In genomic region chr13:26253787-26254582, GRCh38 we compare ENCODE assay signal across 8 cellular contexts. TPM values are rescaled to one million over a fixed set of nuclear protein-coding genes. Genes with fewer than 3 reads are reported as not detected.
DNase-seq lines count a peak whose midpoint lies in the region; ATAC-seq and TF ChIP-seq lines count a peak whose summit lies in the region.

CDK8 (plus strand) TSS chr13:26254129; CDS start chr13:26254642, 513 bp downstream.

- peak within 1 kb of the TSS; percentile 98 for H3K4me2 ChIP-seq in fibroblast of lung (ENCODE audit: extremely low read depth, insufficient read depth, low read length)

- peaks cover 34% of the 10 kb centered on the region for H3K79me2 ChIP-seq in fibroblast of lung (ENCODE audit: control insufficient read depth, insufficient read depth, low read length)

- H3K36me3 ChIP-seq in fibroblast of lung (ENCODE audit: control insufficient read depth, insufficient read depth, low read length) = no peaks in the 10 kb centered on the region
- H3K36me3 ChIP-seq in naive thymus-derived CD4-positive, alpha-beta T cell (ENCODE audit: control insufficient read depth in 2 of 3, insufficient read depth in 3 of 3, low read length in 3 of 3) = peaks cover 0 to 7% (median 0%) of the 10 kb centered on the region in 3 experiments

- peak within 1 kb of the TSS; percentile 82 to 93 (median 90) for H3K27ac Mint-ChIP-seq in naive thymus-derived CD4-positive, alpha-beta T cell
- peak within 1 kb of the TSS; percentile 91 for H3K27ac Mint-ChIP-seq in stimulated activated memory B cell treated with anti-CD40 and anti-IgM and Interleukin-4, amounts not matched to agents 10 μg/mL and 1 μg/mL and 100 μg/mL, for 72 hours

- peak within 1 kb of the TSS; percentile 69 for H3K9ac ChIP-seq in fibroblast of lung (ENCODE audit: insufficient read depth, low read length)

- CTCF ChIA-PET in naive thymus-derived CD4-positive, alpha-beta T cell (lab: Charles Lee) = interaction anchor here (0.6 to 2.7 kb wide), 2 partner anchors 69 to 247 kb away, joined by 3 to 9 read pairs; no protein-coding TSS in a partner anchor

- peaks cover 8% of the 10 kb centered on the region for H3K27me3 ChIP-seq in fibroblast of lung (ENCODE audit: control insufficient read depth, insufficient read depth, low read length)
- no peaks in the 10 kb centered on the region for H3K27me3 ChIP-seq in naive thymus-derived CD4-positive, alpha-beta T cell (ENCODE audit: control insufficient read depth in 2 of 2, insufficient read depth in 2 of 2, low read length in 2 of 2)

- peaks cover 2% of the 10 kb centered on the region for H3K4me1 ChIP-seq in fibroblast of lung (ENCODE audit: control insufficient read depth, extremely low read depth, insufficient read depth, low read length)
- H3K4me1 ChIP-seq in naive thymus-derived CD4-positive, alpha-beta T cell (ENCODE audit: control insufficient read depth in 2 of 2, insufficient read depth in 2 of 2, low read length in 2 of 2) = peaks cover 17% of the 10 kb centered on the region in 2 donors

- H3K4me3 ChIP-seq in LNCaP clone FGC (ENCODE audit: low read depth, low read length) (peak within 1 kb of the TSS; percentile 73), fibroblast of lung (replicated peaks in 1 of 4; ENCODE audit: control extremely low read depth in 1 of 4, insufficient read depth in 1 of 4, low read depth in 3 of 4, low read length in 4 of 4) (peak within 1 kb of the TSS; percentile 76 to 90 (median 84))
- peak within 1 kb of the TSS; percentile 95 for H3K4me3 ChIP-seq in naive thymus-derived CD4-positive, alpha-beta T cell (ENCODE audit: low read length)

- H3K36me3 Mint-ChIP-seq in naive thymus-derived CD4-positive, alpha-beta T cell = no peaks in the 10 kb centered on the region
- H3K36me3 Mint-ChIP-seq in stimulated activated memory B cell treated with anti-CD40 and anti-IgM and Interleukin-4, amounts not matched to agents 10 μg/mL and 1 μg/mL and 100 μg/mL, for 72 hours = no peaks in the 10 kb centered on the region

- POLR2A ChIA-PET in naive thymus-derived CD4-positive, alpha-beta T cell (lab: Charles Lee) = interaction anchor here (0.7 to 4.1 kb wide), 3 partner anchors 32 to 68 kb away, joined by 3 to 41 read pairs (median 4); partner anchors contain the start of gene RNF6

- TF ChIP-seq CTCF in LNCaP clone FGC (IDR thresholded peaks at IDR 0.05; ENCODE audit: control insufficient read depth, extremely low read depth, insufficient read depth) (no peak), fibroblast of lung (conservative IDR thresholded peaks at IDR 0.05 in 1 of 2, IDR thresholded peaks at IDR 0.05 in 1 of 2; ENCODE audit: low read depth in 1 of 2, low read length in 2 of 2) (no peak)

- H4K20me1 ChIP-seq in fibroblast of lung (ENCODE audit: control insufficient read depth, extremely low read depth, insufficient read depth, low read length) = no peaks in the 10 kb centered on the region

- peaks cover 25 to 50% (median 41%) of the 10 kb centered on the region in 7 donors for H3K4me1 Mint-ChIP-seq in naive thymus-derived CD4-positive, alpha-beta T cell
- peaks cover 29% of the 10 kb centered on the region for H3K4me1 Mint-ChIP-seq in stimulated activated memory B cell treated with anti-CD40 and anti-IgM and Interleukin-4, amounts not matched to agents 10 μg/mL and 1 μg/mL and 100 μg/mL, for 72 hours

- H3K27me3 Mint-ChIP-seq in naive thymus-derived CD4-positive, alpha-beta T cell = peaks cover 0 to 2% (median 0%) of the 10 kb centered on the region in 5 donors
- H3K27me3 Mint-ChIP-seq in stimulated activated memory B cell treated with anti-CD40 and anti-IgM and Interleukin-4, amounts not matched to agents 10 μg/mL and 1 μg/mL and 100 μg/mL, for 72 hours = no peaks in the 10 kb centered on the region

- H3K9me3 Mint-ChIP-seq in naive thymus-derived CD4-positive, alpha-beta T cell = peaks cover 0 to 2% (median 0%) of the 10 kb centered on the region in 11 donors
- H3K9me3 Mint-ChIP-seq in stimulated activated memory B cell treated with anti-CD40 and anti-IgM and Interleukin-4, amounts not matched to agents 10 μg/mL and 1 μg/mL and 100 μg/mL, for 72 hours = no peaks in the 10 kb centered on the region

- H3K9me3 ChIP-seq in fibroblast of lung (ENCODE audit: control insufficient read depth, insufficient read depth, low read depth, low read length) = no peaks in the 10 kb centered on the region
- no peaks in the 10 kb centered on the region for H3K9me3 ChIP-seq in naive thymus-derived CD4-positive, alpha-beta T cell (ENCODE audit: control insufficient read depth in 2 of 3, low read length in 3 of 3)

- DNase-seq in EL (peak; percentile 90), H4 (ENCODE audit: low spot score) (peak; percentile 78), LNCaP clone FGC (ENCODE audit: low read depth) (peak; percentile 79), RPMI8226 (peak; percentile 90), fibroblast of lung (ENCODE audit: low read depth in 2 of 2) (peak; percentile 93 to 95)
- peak; percentile 75 to 76 for DNase-seq in activated T-helper 1 cell treated with anti-CD3 and anti-CD28 coated beads, Interleukin-2, amount 50 U/mL, for 16 hours (ENCODE audit: low read depth in 1 of 2, low spot score in 1 of 2)
- peak; percentile 83 to 95 (median 93) for DNase-seq in naive thymus-derived CD4-positive, alpha-beta T cell

- H2AFZ ChIP-seq in fibroblast of lung (ENCODE audit: low read length) = peak within 1 kb of the TSS; percentile 98

- peak within 1 kb of the TSS; percentile 83 to 98 (median 94) for H3K4me3 Mint-ChIP-seq in naive thymus-derived CD4-positive, alpha-beta T cell
- peak within 1 kb of the TSS; percentile 87 for H3K4me3 Mint-ChIP-seq in stimulated activated memory B cell treated with anti-CD40 and anti-IgM and Interleukin-4, amounts not matched to agents 10 μg/mL and 1 μg/mL and 100 μg/mL, for 72 hours

- intact Hi-C loops in naive thymus-derived CD4-positive, alpha-beta T cell (cut with micrococcal nuclease) = loop anchor here (1.0 to 10.0 kb wide), 15 partner anchors 33 to 1999 kb away; partner anchors contain the start of genes NUP58 (in 2 of the 2), RPL21 (in 2 of the 2), USP12 (in 2 of the 2) and MTIF3 (in 1 of the 2)

- H3K27ac ChIP-seq in fibroblast of lung (ENCODE audit: insufficient read depth, low read length) = peak within 1 kb of the TSS; percentile 83
- peak within 1 kb of the TSS; percentile 85 for H3K27ac ChIP-seq in naive thymus-derived CD4-positive, alpha-beta T cell (ENCODE audit: low read depth, low read length)

- ATAC-seq in naive thymus-derived CD4-positive, alpha-beta T cell = peak; percentile 92
- peak; percentile 96 for ATAC-seq in stimulated activated memory B cell treated with anti-CD40 and anti-IgM and Interleukin-4, amounts not matched to agents 10 μg/mL and 1 μg/mL and 100 μg/mL, for 72 hours

RNA-seq across cellular contexts. Expression of gene CDK8, which starts in this region (rescaled TPM):
- total RNA-seq in H4 (2014; rRNA removed; shearing (Covaris generic)) = 11.0 and 14.7 TPM in 2 replicates
- 19.7 and 20.5 TPM in 2 replicates for total RNA-seq in fibroblast of lung
- 17.7 and 18.3 TPM in 2 replicates for polyA plus RNA-seq in fibroblast of lung
- polyA plus RNA-seq in fibroblast of lung (2012) = 9.9 TPM in 2 replicates
- 9.5 and 33.1 TPM in 2 replicates for polyA minus RNA-seq in fibroblast of lung (ENCODE audit: low replicate concordance)
- total RNA-seq in naive thymus-derived CD4-positive, alpha-beta T cell = 10 to 100 TPM in 4 of 5 experiments, 1 to 10 TPM in 1; 9.0 to 14.0 (median 11.6) TPM
- polyA plus RNA-seq in naive thymus-derived CD4-positive, alpha-beta T cell = 1 to 10 TPM; 5.5 to 5.9 TPM

Comparison
In these comparisons a context has a peak if more than half of its experiments do, and no peak if none do; other contexts are left out.
1. Peak in every context shown above with its lines: DNase-seq, ATAC-seq, H3K4me3 ChIP-seq and H3K27ac ChIP-seq.